ENCODE assay signal across 8 cellular contexts in the genomic region with DNA sequence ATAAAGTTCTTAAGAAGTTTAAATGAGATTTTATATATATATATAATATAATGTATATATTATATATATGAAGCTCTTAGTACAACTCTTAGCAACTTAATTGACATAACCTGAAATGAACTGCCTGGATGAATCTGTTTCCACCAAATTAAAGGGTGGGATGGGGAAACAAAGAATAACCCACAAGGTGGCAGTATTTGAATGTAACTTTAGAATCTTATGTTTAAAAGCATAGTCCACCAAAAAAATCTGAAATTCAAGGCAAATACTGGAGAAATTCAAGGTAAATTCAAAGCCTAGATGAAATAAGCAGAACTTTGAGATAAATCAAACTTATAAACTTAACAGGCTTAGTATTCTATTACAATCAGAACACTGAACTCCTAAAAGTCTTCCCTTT. TPM values are rescaled to one million over a fixed set of nuclear protein-coding genes. Genes with fewer than 3 reads are reported as not detected.
DNase-seq lines count a peak whose midpoint lies in the region; ATAC-seq and TF ChIP-seq lines count a peak whose summit lies in the region.

No MANE protein-coding gene starts in this region.

- intact Hi-C loops in PC-9 (cut with micrococcal nuclease; ENCODE audit: unreplicated experiment), result loop anchor here (1.0 kb wide), 1 partner anchor 805 kb away; no protein-coding TSS in a partner anchor

- H3K4me2 ChIP-seq in GM23248 (ENCODE audit: unreplicated experiment) (no peak overlapping the region), PC-9 (no peak overlapping the region)

- H3K9ac ChIP-seq in GM23248, result no peak overlapping the region

- BruUV-seq in PC-9 (replicated peaks; lab: Mats Ljungman, UMichigan), result no TSS peak

- peaks cover 6% of the 10 kb centered on the region for H3K79me2 ChIP-seq in GM23248 (ENCODE audit: insufficient read depth)
- peaks cover 5% of the 10 kb centered on the region for H3K79me2 ChIP-seq in PC-9 (ENCODE audit: low read depth)

- DNase-seq in AG09319 (ENCODE audit: extremely low read depth, low read depth), result no peak
- DNase-seq in GM23248, result peak; percentile 65
- DNase-seq in PC-9, result no peak
- peak; percentile 21 for DNase-seq in fibroblast of gingiva (ENCODE audit: low read depth)
- DNase-seq in thoracic aorta (ENCODE audit: low spot score), result no peak
- no peak for DNase-seq in stimulated activated CD4-positive, alpha-beta T cell treated with anti-CD3 and anti-CD28 coated beads, Interleukin-15, amount 100 ng/mL, for 24 hours
- DNase-seq in ecto neural progenitor cell (ENCODE audit: low spot score), result no peak

- H3F3A ChIP-seq in GM23248 (ENCODE audit: insufficient read depth) (no peaks in the 10 kb centered on the region), PC-9 (ENCODE audit: insufficient read depth, low read depth) (peaks cover 15% of the 10 kb centered on the region)

- POLR2A ChIA-PET in PC-9 (lab: Charles Lee; ENCODE audit: unreplicated experiment), result interaction anchor here (0.6 kb wide), 1 partner anchor 39 kb away, joined by 7 read pairs; no protein-coding TSS in a partner anchor

- TF ChIP-seq CTCF in AG09319 (IDR thresholded peaks at IDR 0.05; ENCODE audit: low read depth, low read length), result peak; percentile 50
- peak; percentile 58 for TF ChIP-seq CTCF in PC-9 (conservative IDR thresholded peaks at IDR 0.05)
- peak; percentile 45 for TF ChIP-seq CTCF in thoracic aorta (IDR thresholded peaks at IDR 0.05)

- in situ Hi-C loops in GM23248 (cut with MboI), result no loop called here

- H3K4me1 ChIP-seq in GM23248 (ENCODE audit: insufficient read depth), result peaks cover 8% of the 10 kb centered on the region; the same call in 1 of the 2 replicates
- H3K4me1 ChIP-seq in PC-9 (replicated peaks; ENCODE audit: insufficient read depth), result peaks cover 7% of the 10 kb centered on the region
- H3K4me1 ChIP-seq in thoracic aorta (ENCODE audit: control insufficient read depth in 1 of 2, low read depth in 2 of 2), result peaks cover 6 to 8% of the 10 kb centered on the region in 2 donors

- H3K36me3 ChIP-seq in GM23248 (ENCODE audit: low read depth), result no peaks in the 10 kb centered on the region
- no peaks in the 10 kb centered on the region for H3K36me3 ChIP-seq in PC-9 (ENCODE audit: low read depth)
- H3K36me3 ChIP-seq in thoracic aorta, result no peaks in the 10 kb centered on the region

- H3K27me3 ChIP-seq in GM23248 (replicated peaks; ENCODE audit: insufficient read depth) (no peaks in the 10 kb centered on the region), PC-9 (ENCODE audit: insufficient read depth, low read depth) (no peaks in the 10 kb centered on the region), thoracic aorta (replicated peaks; ENCODE audit: insufficient read depth) (no peaks in the 10 kb centered on the region)

- H3K27ac ChIP-seq in GM23248 (no peak overlapping the region), PC-9 (no peak overlapping the region), thoracic aorta (no peak overlapping the region)

- H3K4me3 ChIP-seq in GM23248, result no peak overlapping the region
- H3K4me3 ChIP-seq in PC-9, result no peak overlapping the region
- no peak overlapping the region for H3K4me3 ChIP-seq in thoracic aorta

- H4K20me1 ChIP-seq in GM23248 (ENCODE audit: insufficient read depth) (no peaks in the 10 kb centered on the region), PC-9 (ENCODE audit: insufficient read depth) (no peaks in the 10 kb centered on the region)

- H3K9me2 ChIP-seq in GM23248 (ENCODE audit: insufficient read depth) (no peaks in the 10 kb centered on the region), PC-9 (ENCODE audit: insufficient read depth) (no peaks in the 10 kb centered on the region)

- H3K9me3 ChIP-seq in GM23248 (ENCODE audit: low read depth), result no peaks in the 10 kb centered on the region
- no peaks in the 10 kb centered on the region for H3K9me3 ChIP-seq in PC-9 (ENCODE audit: insufficient read depth, low read depth)
- no peaks in the 10 kb centered on the region for H3K9me3 ChIP-seq in thoracic aorta

- CTCF ChIA-PET in PC-9 (lab: Charles Lee), result interaction anchor here (0.8 kb wide), 1 partner anchor 813 kb away, joined by 4 read pairs; the partner anchor contains the start of gene UBE3D

- no peak for ATAC-seq in thoracic aorta (ENCODE audit: insufficient number of reproducible peaks, low FRiP score, low read depth)
- ATAC-seq in HG03520 (IDR thresholded peaks at IDR 0.05; ENCODE audit: unreplicated experiment), result no peak

- H2AFZ ChIP-seq in GM23248 (no peak overlapping the region), PC-9 (no peak overlapping the region)

RNA-seq across cellular contexts. Expression of gene IBTK, which starts 4.4 kb away (rescaled TPM):
- total RNA-seq in GM23248 (2014; rRNA removed; shearing (Covaris generic)), result 41.9 and 44.5 TPM in 2 replicates
- polyA plus RNA-seq in GM23248 (2016; fragmentation: Nextera tagmentation; extraction: Ambion mirVana), result 22.5 and 23.8 TPM in 2 replicates
- total RNA-seq in PC-9 (2021), result 23.1 and 25.9 TPM in 2 replicates
- 10 to 100 TPM; 18.1 to 36.8 TPM for total RNA-seq in thoracic aorta

Comparison
In these comparisons a context has a peak if more than half of its experiments do, and no peak if none do; other contexts are left out.
1. DNase-seq: peak in GM23248 (single experiment) and fibroblast of gingiva (single experiment); none in AG09319 (single experiment), PC-9 (0 of 2), thoracic aorta (single experiment), stimulated activated CD4-positive, alpha-beta T cell treated with anti-CD3 and anti-CD28 coated beads, Interleukin-15, amount 100 ng/mL, for 24 hours (single experiment) and ecto neural progenitor cell (single experiment).
2. Peak in every context shown above with its lines, with median percentiles within 50 percentile points of each other: CTCF ChIP-seq.